Comparison of ENCODE assay signal across 1 cellular context in the genomic region with DNA sequence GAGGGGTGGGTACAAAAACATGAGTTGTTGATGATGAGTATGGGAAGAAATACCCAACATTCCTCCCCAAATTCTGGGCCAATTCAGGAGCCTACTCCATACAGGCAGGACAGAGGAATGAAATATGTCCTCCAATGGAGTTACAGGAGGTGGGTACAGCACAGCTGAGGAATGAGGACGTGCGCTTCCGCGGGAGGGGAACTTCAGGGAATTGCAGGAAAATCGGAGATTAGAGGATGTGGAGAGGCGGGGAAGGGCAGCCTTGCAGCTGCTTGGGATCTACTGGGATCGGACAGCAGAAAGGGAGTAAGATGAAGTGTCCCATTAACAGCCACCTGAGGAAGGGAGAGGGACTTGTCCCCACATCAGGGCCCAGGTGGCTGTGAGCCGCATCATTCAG.
TF ChIP-seq lines count a peak whose summit lies in the region.

No MANE protein-coding gene starts in this region.

TF ChIP-seq in IMR-90, 13 proteins besides CTCF, POLR2A, EP300 and RAD21:
- TF ChIP-seq SMC3 (IDR thresholded peaks at IDR 0.05; ENCODE audit: low read depth, low read length) (no peak), MAFK (IDR thresholded peaks at IDR 0.05; ENCODE audit: low read depth, low read length) (no peak), NFE2L2 (IDR thresholded peaks at IDR 0.05; ENCODE audit: low read depth, low read length) (no peak), RFX5 (IDR thresholded peaks at IDR 0.05; ENCODE audit: low read depth, low read length) (no peak), CEBPB (IDR thresholded peaks at IDR 0.05; ENCODE audit: low read depth, low read length) (no peak), RCOR1 (IDR thresholded peaks at IDR 0.05; ENCODE audit: insufficient replicate concordance, low read length) (no peak), CHD1 (IDR thresholded peaks at IDR 0.05; ENCODE audit: low read depth, low read length) (no peak), MAZ (IDR thresholded peaks at IDR 0.05; ENCODE audit: borderline replicate concordance, low read depth, low read length) (no peak), BHLHE40 (IDR thresholded peaks at IDR 0.05; ENCODE audit: low read depth, low read length) (no peak), MXI1 (IDR thresholded peaks at IDR 0.05; ENCODE audit: borderline replicate concordance, low read depth, low read length) (no peak), FOS (IDR thresholded peaks at IDR 0.05; ENCODE audit: low read depth, low read length) (no peak)
- TF ChIP-seq, protein P1, sequence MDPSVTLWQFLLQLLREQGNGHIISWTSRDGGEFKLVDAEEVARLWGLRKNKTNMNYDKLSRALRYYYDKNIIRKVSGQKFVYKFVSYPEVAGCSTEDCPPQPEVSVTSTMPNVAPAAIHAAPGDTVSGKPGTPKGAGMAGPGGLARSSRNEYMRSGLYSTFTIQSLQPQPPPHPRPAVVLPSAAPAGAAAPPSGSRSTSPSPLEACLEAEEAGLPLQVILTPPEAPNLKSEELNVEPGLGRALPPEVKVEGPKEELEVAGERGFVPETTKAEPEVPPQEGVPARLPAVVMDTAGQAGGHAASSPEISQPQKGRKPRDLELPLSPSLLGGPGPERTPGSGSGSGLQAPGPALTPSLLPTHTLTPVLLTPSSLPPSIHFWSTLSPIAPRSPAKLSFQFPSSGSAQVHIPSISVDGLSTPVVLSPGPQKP (IDR thresholded peaks at IDR 0.05; ENCODE audit: borderline replicate concordance, low read depth, low read length) = no peak
- TF ChIP-seq, protein P2, sequence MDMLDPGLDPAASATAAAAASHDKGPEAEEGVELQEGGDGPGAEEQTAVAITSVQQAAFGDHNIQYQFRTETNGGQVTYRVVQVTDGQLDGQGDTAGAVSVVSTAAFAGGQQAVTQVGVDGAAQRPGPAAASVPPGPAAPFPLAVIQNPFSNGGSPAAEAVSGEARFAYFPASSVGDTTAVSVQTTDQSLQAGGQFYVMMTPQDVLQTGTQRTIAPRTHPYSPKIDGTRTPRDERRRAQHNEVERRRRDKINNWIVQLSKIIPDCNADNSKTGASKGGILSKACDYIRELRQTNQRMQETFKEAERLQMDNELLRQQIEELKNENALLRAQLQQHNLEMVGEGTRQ (IDR thresholded peaks at IDR 0.05; ENCODE audit: low read depth, low read length) = no peak
